In the genomic region with DNA sequence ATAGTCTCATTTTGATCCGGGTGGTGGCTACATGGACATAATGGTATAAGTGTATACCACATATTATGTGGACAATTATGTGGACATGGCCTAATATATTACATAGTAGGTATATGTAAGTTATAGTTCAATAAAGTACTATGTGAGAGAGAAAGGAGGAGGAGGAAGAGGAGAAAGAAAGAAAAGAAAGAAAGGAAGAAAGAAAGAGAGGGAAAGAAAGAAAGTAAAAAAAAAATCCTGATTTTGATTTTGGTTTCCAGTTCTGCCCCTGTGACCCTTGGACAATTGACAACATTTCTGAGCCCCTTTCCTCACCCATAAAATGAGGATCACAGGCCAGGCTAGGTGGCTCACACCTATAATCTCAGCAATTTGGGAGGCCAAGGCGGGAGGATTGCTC, we compare ENCODE assay signal across 12 cellular contexts. TPM values are rescaled to one million over a fixed set of nuclear protein-coding genes. Genes with fewer than 3 reads are reported as not detected.
A peak's percentile ranks its signal among the peaks of the same experiment; 100 is the strongest.
DNase-seq lines count a peak whose midpoint lies in the region; ATAC-seq and TF ChIP-seq lines count a peak whose summit lies in the region.
"Had no signal": no experiment of that assay in that cellular context is flagged by ENCODE, and none has a peak within 500 bp of the region (broad histone marks: within the 10 kb centered on the region; RNA-seq: fewer than 3 reads in every experiment).

No MANE protein-coding gene starts in this region.

- no peaks in the 10 kb centered on the region for H4K20me1 ChIP-seq in smooth muscle cell (ENCODE audit: low read depth)

- H3K27ac ChIP-seq in A673 (ENCODE audit: low read depth, low read length, poor library complexity, severe bottlenecking) (peak overlapping the region; percentile 77), smooth muscle cell (ENCODE audit: low read depth) (no peak overlapping the region)
- H3K27ac ChIP-seq in CD8-positive, alpha-beta T cell (ENCODE audit: low read depth, low read length): no peak overlapping the region
- H3K27ac ChIP-seq in naive thymus-derived CD4-positive, alpha-beta T cell (ENCODE audit: low read depth, low read length): no peak overlapping the region
- H3K27ac ChIP-seq: adrenal gland had no signal

- H3K27me3 Mint-ChIP-seq in CD8-positive, alpha-beta T cell (ENCODE audit: low read depth): no peaks in the 10 kb centered on the region
- no peaks in the 10 kb centered on the region for H3K27me3 Mint-ChIP-seq in activated CD8-positive, alpha-beta T cell treated with anti-CD3 and anti-CD28 coated beads for 36 hours
- peaks cover 0 to 2% (median 0%) of the 10 kb centered on the region in 5 donors for H3K27me3 Mint-ChIP-seq in naive thymus-derived CD4-positive, alpha-beta T cell
- H3K27me3 Mint-ChIP-seq: activated T-cell treated with anti-CD3 and anti-CD28 coated beads, Interleukin-2, amount 50 U/mL, for 24 hours had no signal

- no peak overlapping the region for H2AFZ ChIP-seq in smooth muscle cell (ENCODE audit: low read depth)

- CTCF ChIA-PET in A673 (lab: Charles Lee): no interaction called here
- CTCF ChIA-PET in CD8-positive, alpha-beta T cell (lab: Charles Lee): interaction anchor here (0.9 to 3.3 kb wide), 7 partner anchors 15 to 104 kb away, joined by 3 to 16 read pairs (median 7); no protein-coding TSS in a partner anchor
- CTCF ChIA-PET in activated CD8-positive, alpha-beta T cell treated with anti-CD3 and anti-CD28 coated beads for 36 hours (lab: Charles Lee): interaction anchor here (0.9 to 8.9 kb wide), 6 partner anchors 10 to 162 kb away, joined by 3 to 77 read pairs (median 11); no protein-coding TSS in a partner anchor
- CTCF ChIA-PET in naive thymus-derived CD4-positive, alpha-beta T cell (lab: Charles Lee): interaction anchor here (1.6 to 3.4 kb wide), 3 partner anchors 15 to 79 kb away, joined by 6 to 24 read pairs (median 11); no protein-coding TSS in a partner anchor

- no peak overlapping the region for H3K9ac ChIP-seq in smooth muscle cell (ENCODE audit: low read depth)

- peaks cover 18% of the 10 kb centered on the region for H3K4me1 ChIP-seq in A673 (ENCODE audit: insufficient read depth, low read length, poor library complexity, severe bottlenecking)
- H3K4me1 ChIP-seq in CD8-positive, alpha-beta T cell (ENCODE audit: insufficient read depth, low read length): peaks cover 27% of the 10 kb centered on the region
- H3K4me1 ChIP-seq in naive thymus-derived CD4-positive, alpha-beta T cell (ENCODE audit: control insufficient read depth in 2 of 2, insufficient read depth in 2 of 2, low read length in 2 of 2): peaks cover 29 to 41% of the 10 kb centered on the region in 2 donors
- H3K4me1 ChIP-seq in smooth muscle cell (ENCODE audit: low read depth): peaks cover 7% of the 10 kb centered on the region
- H3K4me1 ChIP-seq: right lobe of liver had no signal

- H3K27me3 ChIP-seq in A673 (replicated peaks; ENCODE audit: insufficient read depth, low read depth, low read length, poor library complexity) (no peaks in the 10 kb centered on the region), smooth muscle cell (ENCODE audit: low read depth) (no peaks in the 10 kb centered on the region)
- no peaks in the 10 kb centered on the region for H3K27me3 ChIP-seq in CD8-positive, alpha-beta T cell (ENCODE audit: insufficient read depth, low read length)
- no peaks in the 10 kb centered on the region for H3K27me3 ChIP-seq in naive thymus-derived CD4-positive, alpha-beta T cell (ENCODE audit: control insufficient read depth in 2 of 2, insufficient read depth in 2 of 2, low read length in 2 of 2)
- H3K27me3 ChIP-seq: adrenal gland, right lobe of liver had no signal

- intact Hi-C loops in A673 (cut with micrococcal nuclease; ENCODE audit: unreplicated experiment): no loop called here
- intact Hi-C loops in CD8-positive, alpha-beta T cell (cut with DNase I, micrococcal nuclease): loop anchor here (1.0 to 5.0 kb wide), 4 partner anchors 37 to 125 kb away; no protein-coding TSS in a partner anchor
- intact Hi-C loops in activated CD8-positive, alpha-beta T cell treated with anti-CD3 and anti-CD28 coated beads for 36 hours (cut with micrococcal nuclease): loop anchor here (5.0 kb wide), 1 partner anchor 122 kb away; no protein-coding TSS in a partner anchor
- intact Hi-C loops in naive thymus-derived CD4-positive, alpha-beta T cell (cut with micrococcal nuclease): loop anchor here (1.0 to 10.0 kb wide), 7 partner anchors 19 to 129 kb away; partner anchors contain the start of genes PLAU (in 1 of the 2) and VCL (in 1 of the 2)

- peak overlapping the region; percentile 49 for H3K27ac Mint-ChIP-seq in CD8-positive, alpha-beta T cell
- H3K27ac Mint-ChIP-seq in activated CD8-positive, alpha-beta T cell treated with anti-CD3 and anti-CD28 coated beads for 36 hours: peak overlapping the region; percentile 64
- H3K27ac Mint-ChIP-seq in naive thymus-derived CD4-positive, alpha-beta T cell: peak overlapping the region in 5 of 9 donors; percentile 1 to 68 (median 33)

- no peak overlapping the region for H3K4me2 ChIP-seq in smooth muscle cell

- H3K4me3 Mint-ChIP-seq in CD8-positive, alpha-beta T cell: no peak overlapping the region
- no peak overlapping the region for H3K4me3 Mint-ChIP-seq in activated CD8-positive, alpha-beta T cell treated with anti-CD3 and anti-CD28 coated beads for 36 hours
- peak overlapping the region in 6 of 10 donors; percentile 34 to 49 (median 46) for H3K4me3 Mint-ChIP-seq in naive thymus-derived CD4-positive, alpha-beta T cell

- H3K9me3 ChIP-seq in A673 (ENCODE audit: low read depth, low read length, poor library complexity, severe bottlenecking) (no peaks in the 10 kb centered on the region), smooth muscle cell (replicated peaks; ENCODE audit: low read depth) (no peaks in the 10 kb centered on the region)
- no peaks in the 10 kb centered on the region for H3K9me3 ChIP-seq in CD8-positive, alpha-beta T cell (ENCODE audit: low read length)
- H3K9me3 ChIP-seq in naive thymus-derived CD4-positive, alpha-beta T cell (ENCODE audit: control insufficient read depth in 2 of 3, low read length in 3 of 3): no peaks in the 10 kb centered on the region
- H3K9me3 ChIP-seq: adrenal gland, right lobe of liver had no signal

- H3K4me3 ChIP-seq in A673 (ENCODE audit: low read depth, low read length, poor library complexity, severe bottlenecking): no peak overlapping the region
- no peak overlapping the region for H3K4me3 ChIP-seq in CD8-positive, alpha-beta T cell (ENCODE audit: low read depth, low read length)
- no peak overlapping the region for H3K4me3 ChIP-seq in naive thymus-derived CD4-positive, alpha-beta T cell (ENCODE audit: low read length)
- H3K4me3 ChIP-seq in smooth muscle cell: no peak overlapping the region
- H3K4me3 ChIP-seq: adrenal gland, right lobe of liver had no signal

- no peaks in the 10 kb centered on the region for H3K36me3 Mint-ChIP-seq in CD8-positive, alpha-beta T cell
- H3K36me3 Mint-ChIP-seq in activated CD8-positive, alpha-beta T cell treated with anti-CD3 and anti-CD28 coated beads for 36 hours (ENCODE audit: low read depth): no peaks in the 10 kb centered on the region
- H3K36me3 Mint-ChIP-seq in naive thymus-derived CD4-positive, alpha-beta T cell: no peaks in the 10 kb centered on the region

- no peaks in the 10 kb centered on the region for H3K79me2 ChIP-seq in smooth muscle cell (ENCODE audit: low read depth)

- peaks cover 31% of the 10 kb centered on the region for H3F3A ChIP-seq in smooth muscle cell (ENCODE audit: low read depth)

- no TSS peak for BruUV-seq in A673 (replicated peaks; lab: Mats Ljungman, UMichigan)

- TF ChIP-seq CTCF in A673 (conservative IDR thresholded peaks at IDR 0.05; ENCODE audit: low read depth, low read length) (no peak), smooth muscle cell (IDR thresholded peaks at IDR 0.05; ENCODE audit: borderline replicate concordance, insufficient read depth, poor library complexity, severe bottlenecking) (no peak)
- TF ChIP-seq CTCF in CD8-positive, alpha-beta T cell (IDR thresholded peaks at IDR 0.05): no peak
- TF ChIP-seq CTCF in activated CD8-positive, alpha-beta T cell treated with anti-CD3 and anti-CD28 coated beads for 36 hours (IDR thresholded peaks at IDR 0.05): no peak

- WGBS in smooth muscle cell (ENCODE audit: low lambda C conversion rate): 95% methylated on average over 2 of the region's 2 CpGs

- peaks cover 43% of the 10 kb centered on the region for H3K4me1 Mint-ChIP-seq in CD8-positive, alpha-beta T cell (ENCODE audit: low read depth)
- peaks cover 40% of the 10 kb centered on the region for H3K4me1 Mint-ChIP-seq in activated CD8-positive, alpha-beta T cell treated with anti-CD3 and anti-CD28 coated beads for 36 hours (ENCODE audit: low read depth)
- H3K4me1 Mint-ChIP-seq in naive thymus-derived CD4-positive, alpha-beta T cell: peaks cover 26 to 57% (median 52%) of the 10 kb centered on the region in 7 donors

- H3K9me3 Mint-ChIP-seq in CD8-positive, alpha-beta T cell: no peaks in the 10 kb centered on the region
- no peaks in the 10 kb centered on the region for H3K9me3 Mint-ChIP-seq in activated CD8-positive, alpha-beta T cell treated with anti-CD3 and anti-CD28 coated beads for 36 hours
- H3K9me3 Mint-ChIP-seq in naive thymus-derived CD4-positive, alpha-beta T cell: no peaks in the 10 kb centered on the region
- H3K9me3 Mint-ChIP-seq: activated T-cell treated with anti-CD3 and anti-CD28 coated beads, Interleukin-2, amount 50 U/mL, for 24 hours had no signal

- no peak for ATAC-seq in CD8-positive, alpha-beta T cell
- ATAC-seq in activated CD8-positive, alpha-beta T cell treated with anti-CD3 and anti-CD28 coated beads for 36 hours: no peak
- no peak for ATAC-seq in naive thymus-derived CD4-positive, alpha-beta T cell
- no peak for ATAC-seq in HG02970 (IDR thresholded peaks at IDR 0.05; ENCODE audit: low FRiP score, unreplicated experiment)

- POLR2A ChIA-PET in A673 (lab: Charles Lee; ENCODE audit: low non-redundant PET): no interaction called here
- POLR2A ChIA-PET in CD8-positive, alpha-beta T cell (lab: Charles Lee): no interaction called here
- POLR2A ChIA-PET in activated CD8-positive, alpha-beta T cell treated with anti-CD3 and anti-CD28 coated beads for 36 hours (lab: Charles Lee): no interaction called here
- POLR2A ChIA-PET in naive thymus-derived CD4-positive, alpha-beta T cell (lab: Charles Lee): interaction anchor here (1.9 kb wide), 1 partner anchor 36 kb away, joined by 8 read pairs; no protein-coding TSS in a partner anchor

- DNase-seq in A673 (ENCODE audit: low spot score): no peak
- no peak for DNase-seq in CD8-positive, alpha-beta T cell
- no peak for DNase-seq in activated CD8-positive, alpha-beta T cell treated with anti-CD3 and anti-CD28 coated beads for 36 hours
- no peak for DNase-seq in naive thymus-derived CD4-positive, alpha-beta T cell
- DNase-seq in middle frontal gyrus (ENCODE audit: extremely low spot score, low spot score): no peak
- DNase-seq in smooth muscle cell (lab: John Stamatoyannopoulos, UW; ENCODE audit: unreplicated experiment): no peak
- no peak for DNase-seq in SHP77 (lab: John Stamatoyannopoulos, UW)
- DNase-seq: NCI-H345, right lobe of liver had no signal

- H3K36me3 ChIP-seq in A673 (ENCODE audit: insufficient read depth, low read length, poor library complexity, severe bottlenecking) (no peaks in the 10 kb centered on the region), smooth muscle cell (ENCODE audit: low read depth) (no peaks in the 10 kb centered on the region)
- H3K36me3 ChIP-seq in CD8-positive, alpha-beta T cell (ENCODE audit: insufficient read depth, low read length): no peaks in the 10 kb centered on the region
- no peaks in the 10 kb centered on the region for H3K36me3 ChIP-seq in naive thymus-derived CD4-positive, alpha-beta T cell (ENCODE audit: control insufficient read depth in 2 of 3, insufficient read depth in 3 of 3, low read length in 3 of 3)
- H3K36me3 ChIP-seq: adrenal gland, right lobe of liver had no signal

RNA-seq across cellular contexts. Expression of gene VCL, which starts 42.2 kb away (rescaled TPM):
- total RNA-seq in A673 (2021) (159 and 176 TPM in 2 replicates), smooth muscle cell (187 and 190 TPM in 2 replicates)
- 1 to 10 TPM; 6.6 to 9.4 TPM for total RNA-seq in CD8-positive, alpha-beta T cell
- total RNA-seq in activated CD8-positive, alpha-beta T cell treated with anti-CD3 and anti-CD28 coated beads for 36 hours: 10 to 100 TPM; 16.9 to 17.7 TPM
- 10 to 100 TPM in 4 of 5 experiments, 1 to 10 TPM in 1; 9.0 to 67.7 (median 21.6) TPM for total RNA-seq in naive thymus-derived CD4-positive, alpha-beta T cell
- polyA plus RNA-seq in naive thymus-derived CD4-positive, alpha-beta T cell: 10 to 100 TPM; 12.5 to 16.5 TPM
- polyA plus RNA-seq in smooth muscle cell: 128 TPM in 2 replicates

RNA-seq across cellular contexts. Expression of gene PLAU, which starts 44.8 kb away (rescaled TPM):
- 6.9 and 8.3 TPM in 2 replicates for total RNA-seq in A673 (2021)
- total RNA-seq in CD8-positive, alpha-beta T cell: under 1 TPM in 1 of 2 experiments, not detected in 1; 0.11 TPM
- total RNA-seq in activated CD8-positive, alpha-beta T cell treated with anti-CD3 and anti-CD28 coated beads for 36 hours: under 1 TPM; 0.41 to 0.47 TPM
- total RNA-seq in naive thymus-derived CD4-positive, alpha-beta T cell: under 1 TPM; 0.42 to 0.97 (median 0.78) TPM
- polyA plus RNA-seq in naive thymus-derived CD4-positive, alpha-beta T cell: not detected
- 4.1 and 10.7 TPM in 2 replicates for total RNA-seq in smooth muscle cell
- polyA plus RNA-seq in smooth muscle cell: 9.2 and 28.9 TPM in 2 replicates

Comparison
In these comparisons a context has a peak if more than half of its experiments do, and no peak if none do; other contexts are left out.
1. H3K4me3 Mint-ChIP-seq: peak in naive thymus-derived CD4-positive, alpha-beta T cell (6 of 10); none in CD8-positive, alpha-beta T cell (single experiment) and activated CD8-positive, alpha-beta T cell treated with anti-CD3 and anti-CD28 coated beads for 36 hours (single experiment).
2. Peak in every context shown above with its lines, with median percentiles within 50 percentile points of each other: H3K27ac Mint-ChIP-seq.